In the genomic region with DNA sequence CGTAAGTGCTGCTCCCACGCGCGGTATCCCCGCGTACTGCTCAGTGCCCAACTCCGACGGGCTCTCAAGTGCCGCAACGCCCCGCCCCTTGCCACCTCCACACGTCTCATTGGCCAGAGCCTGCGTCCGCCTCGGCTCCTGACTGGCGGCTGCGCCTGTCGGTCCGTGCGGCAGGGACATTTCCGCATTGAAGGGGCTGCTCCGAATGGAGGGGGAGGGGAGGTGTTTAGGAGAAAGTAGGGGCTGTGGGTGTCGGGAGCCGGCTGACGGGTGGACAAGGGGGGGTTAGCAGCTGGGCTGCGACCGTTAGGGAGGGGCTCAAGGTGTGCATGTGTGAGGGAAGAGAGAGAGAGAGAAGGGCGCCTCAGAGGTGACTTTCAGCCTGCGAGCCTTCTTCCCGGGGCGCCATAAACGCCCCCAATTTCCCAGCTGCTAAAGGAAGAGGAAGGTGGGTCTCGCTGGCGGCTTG, we compare ENCODE assay signal across 1 cellular context.
TF ChIP-seq lines count a peak whose summit lies in the region.

No MANE protein-coding gene starts in this region.

TF ChIP-seq in H1, 55 proteins besides CTCF, POLR2A, EP300 and RAD21:
- TF ChIP-seq TEAD4 (IDR thresholded peaks at IDR 0.05; ENCODE audit: low read depth, low read length) = peak; percentile 75; the same call in 1 of the 2 replicates
- no peak for TF ChIP-seq POU5F1 (IDR thresholded peaks at IDR 0.05; ENCODE audit: low read depth, low read length)
- no peak for TF ChIP-seq JUND (IDR thresholded peaks at IDR 0.05; ENCODE audit: low read length)
- TF ChIP-seq RXRA (IDR thresholded peaks at IDR 0.05; ENCODE audit: insufficient read depth, low read depth, low read length) = no peak
- peak; percentile 92 for TF ChIP-seq TAF7 (optimal IDR thresholded peaks at IDR 0.05; ENCODE audit: borderline replicate concordance, low read depth, low read length)
- no peak for TF ChIP-seq EZH2 (IDR thresholded peaks at IDR 0.05; ENCODE audit: low read depth, low read length, severe bottlenecking)
- TF ChIP-seq CTBP2 (IDR thresholded peaks at IDR 0.05; ENCODE audit: borderline replicate concordance, insufficient read depth, insufficient read length, low read length) = no peak
- no peak for TF ChIP-seq RBBP5 (IDR thresholded peaks at IDR 0.05; ENCODE audit: borderline replicate concordance, low read depth, low read length)
- TF ChIP-seq CHD1 (IDR thresholded peaks at IDR 0.05; ENCODE audit: low read depth, low read length) = no peak
- peak; percentile 89 for TF ChIP-seq SAP30 (IDR thresholded peaks at IDR 0.05; ENCODE audit: insufficient read depth, insufficient replicate concordance, low read length)
- TF ChIP-seq, protein P1, sequence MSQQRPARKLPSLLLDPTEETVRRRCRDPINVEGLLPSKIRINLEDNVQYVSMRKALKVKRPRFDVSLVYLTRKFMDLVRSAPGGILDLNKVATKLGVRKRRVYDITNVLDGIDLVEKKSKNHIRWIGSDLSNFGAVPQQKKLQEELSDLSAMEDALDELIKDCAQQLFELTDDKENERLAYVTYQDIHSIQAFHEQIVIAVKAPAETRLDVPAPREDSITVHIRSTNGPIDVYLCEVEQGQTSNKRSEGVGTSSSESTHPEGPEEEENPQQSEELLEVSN (IDR thresholded peaks at IDR 0.05) = no peak
- no peak for TF ChIP-seq ASH2L (IDR thresholded peaks at IDR 0.05; ENCODE audit: low read length)
- TF ChIP-seq SUZ12 (IDR thresholded peaks at IDR 0.05; ENCODE audit: low read length) = no peak
- peak; percentile 98 for TF ChIP-seq SP1 (IDR thresholded peaks at IDR 0.05; ENCODE audit: low read depth, low read length)
- no peak for TF ChIP-seq SRF (IDR thresholded peaks at IDR 0.05; ENCODE audit: low read depth, low read length)
- no peak for TF ChIP-seq TCF12 (IDR thresholded peaks at IDR 0.05; ENCODE audit: low read depth, low read length)
- TF ChIP-seq KDM5A (IDR thresholded peaks at IDR 0.05; ENCODE audit: low read length) = no peak
- no peak for TF ChIP-seq CBX5 (IDR thresholded peaks at IDR 0.05; ENCODE audit: low read depth, low read length)
- TF ChIP-seq TBP (IDR thresholded peaks at IDR 0.05; ENCODE audit: low read depth, low read length) = peak; percentile 93
- TF ChIP-seq RFX5 (IDR thresholded peaks at IDR 0.05; ENCODE audit: borderline replicate concordance, low read depth, low read length) = no peak
- TF ChIP-seq, protein P2, sequence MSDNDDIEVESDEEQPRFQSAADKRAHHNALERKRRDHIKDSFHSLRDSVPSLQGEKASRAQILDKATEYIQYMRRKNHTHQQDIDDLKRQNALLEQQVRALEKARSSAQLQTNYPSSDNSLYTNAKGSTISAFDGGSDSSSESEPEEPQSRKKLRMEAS (IDR thresholded peaks at IDR 0.05) = peak; percentile 54; the same call in 1 of the 2 replicates
- TF ChIP-seq KDM4A (IDR thresholded peaks at IDR 0.05; ENCODE audit: low read depth, low read length, severe bottlenecking) = peak; percentile 10
- no peak for TF ChIP-seq CEBPB (IDR thresholded peaks at IDR 0.05; ENCODE audit: low read depth, low read length)
- TF ChIP-seq ATF2 (IDR thresholded peaks at IDR 0.05; ENCODE audit: low read length) = no peak
- TF ChIP-seq BRCA1 (IDR thresholded peaks at IDR 0.05; ENCODE audit: low read depth, low read length) = no peak
- no peak for TF ChIP-seq KDM1A (IDR thresholded peaks at IDR 0.05; ENCODE audit: borderline replicate concordance, low read length)
- TF ChIP-seq ZNF274 (IDR thresholded peaks at IDR 0.05; ENCODE audit: borderline replicate concordance, extremely low read depth, low read length) = no peak
- TF ChIP-seq BACH1 (IDR thresholded peaks at IDR 0.05; ENCODE audit: low read length) = no peak
- TF ChIP-seq NRF1 (IDR thresholded peaks at IDR 0.05; ENCODE audit: low read depth, low read length) = no peak
- peak; percentile 87 to 90; a peak in 3 of 4 replicates for TF ChIP-seq SIN3A (conservative IDR thresholded peaks at IDR 0.05 in 1 of 2, IDR thresholded peaks at IDR 0.05 in 1 of 2; ENCODE audit: low read depth in 1 of 2, low read length in 2 of 2)
- no peak; a peak in 1 of 4 replicates for TF ChIP-seq HDAC2 (IDR thresholded peaks at IDR 0.05; ENCODE audit: borderline replicate concordance in 1 of 2, low read depth in 2 of 2, low read length in 2 of 2)
- no peak for TF ChIP-seq JUN (IDR thresholded peaks at IDR 0.05; ENCODE audit: low read depth, low read length)
- no peak for TF ChIP-seq RNF2 (IDR thresholded peaks at IDR 0.05; ENCODE audit: borderline replicate concordance, low read depth, low read length, missing control alignments, poor library complexity, severe bottlenecking)
- TF ChIP-seq TAF1 (IDR thresholded peaks at IDR 0.05; ENCODE audit: low read depth, low read length) = peak; percentile 96
- no peak for TF ChIP-seq GABPA (IDR thresholded peaks at IDR 0.05; ENCODE audit: borderline replicate concordance, insufficient read depth, low read length)
- TF ChIP-seq YY1 (IDR thresholded peaks at IDR 0.05; ENCODE audit: low read depth, low read length) = no peak
- no peak for TF ChIP-seq HDAC6 (IDR thresholded peaks at IDR 0.05; ENCODE audit: low read depth, low read length)
- TF ChIP-seq NANOG (IDR thresholded peaks at IDR 0.05; ENCODE audit: insufficient read depth, low read depth, low read length, poor library complexity, severe bottlenecking) = no peak
- TF ChIP-seq GTF2F1 (IDR thresholded peaks at IDR 0.05; ENCODE audit: borderline replicate concordance, low read depth, low read length) = no peak
- TF ChIP-seq, protein P3, sequence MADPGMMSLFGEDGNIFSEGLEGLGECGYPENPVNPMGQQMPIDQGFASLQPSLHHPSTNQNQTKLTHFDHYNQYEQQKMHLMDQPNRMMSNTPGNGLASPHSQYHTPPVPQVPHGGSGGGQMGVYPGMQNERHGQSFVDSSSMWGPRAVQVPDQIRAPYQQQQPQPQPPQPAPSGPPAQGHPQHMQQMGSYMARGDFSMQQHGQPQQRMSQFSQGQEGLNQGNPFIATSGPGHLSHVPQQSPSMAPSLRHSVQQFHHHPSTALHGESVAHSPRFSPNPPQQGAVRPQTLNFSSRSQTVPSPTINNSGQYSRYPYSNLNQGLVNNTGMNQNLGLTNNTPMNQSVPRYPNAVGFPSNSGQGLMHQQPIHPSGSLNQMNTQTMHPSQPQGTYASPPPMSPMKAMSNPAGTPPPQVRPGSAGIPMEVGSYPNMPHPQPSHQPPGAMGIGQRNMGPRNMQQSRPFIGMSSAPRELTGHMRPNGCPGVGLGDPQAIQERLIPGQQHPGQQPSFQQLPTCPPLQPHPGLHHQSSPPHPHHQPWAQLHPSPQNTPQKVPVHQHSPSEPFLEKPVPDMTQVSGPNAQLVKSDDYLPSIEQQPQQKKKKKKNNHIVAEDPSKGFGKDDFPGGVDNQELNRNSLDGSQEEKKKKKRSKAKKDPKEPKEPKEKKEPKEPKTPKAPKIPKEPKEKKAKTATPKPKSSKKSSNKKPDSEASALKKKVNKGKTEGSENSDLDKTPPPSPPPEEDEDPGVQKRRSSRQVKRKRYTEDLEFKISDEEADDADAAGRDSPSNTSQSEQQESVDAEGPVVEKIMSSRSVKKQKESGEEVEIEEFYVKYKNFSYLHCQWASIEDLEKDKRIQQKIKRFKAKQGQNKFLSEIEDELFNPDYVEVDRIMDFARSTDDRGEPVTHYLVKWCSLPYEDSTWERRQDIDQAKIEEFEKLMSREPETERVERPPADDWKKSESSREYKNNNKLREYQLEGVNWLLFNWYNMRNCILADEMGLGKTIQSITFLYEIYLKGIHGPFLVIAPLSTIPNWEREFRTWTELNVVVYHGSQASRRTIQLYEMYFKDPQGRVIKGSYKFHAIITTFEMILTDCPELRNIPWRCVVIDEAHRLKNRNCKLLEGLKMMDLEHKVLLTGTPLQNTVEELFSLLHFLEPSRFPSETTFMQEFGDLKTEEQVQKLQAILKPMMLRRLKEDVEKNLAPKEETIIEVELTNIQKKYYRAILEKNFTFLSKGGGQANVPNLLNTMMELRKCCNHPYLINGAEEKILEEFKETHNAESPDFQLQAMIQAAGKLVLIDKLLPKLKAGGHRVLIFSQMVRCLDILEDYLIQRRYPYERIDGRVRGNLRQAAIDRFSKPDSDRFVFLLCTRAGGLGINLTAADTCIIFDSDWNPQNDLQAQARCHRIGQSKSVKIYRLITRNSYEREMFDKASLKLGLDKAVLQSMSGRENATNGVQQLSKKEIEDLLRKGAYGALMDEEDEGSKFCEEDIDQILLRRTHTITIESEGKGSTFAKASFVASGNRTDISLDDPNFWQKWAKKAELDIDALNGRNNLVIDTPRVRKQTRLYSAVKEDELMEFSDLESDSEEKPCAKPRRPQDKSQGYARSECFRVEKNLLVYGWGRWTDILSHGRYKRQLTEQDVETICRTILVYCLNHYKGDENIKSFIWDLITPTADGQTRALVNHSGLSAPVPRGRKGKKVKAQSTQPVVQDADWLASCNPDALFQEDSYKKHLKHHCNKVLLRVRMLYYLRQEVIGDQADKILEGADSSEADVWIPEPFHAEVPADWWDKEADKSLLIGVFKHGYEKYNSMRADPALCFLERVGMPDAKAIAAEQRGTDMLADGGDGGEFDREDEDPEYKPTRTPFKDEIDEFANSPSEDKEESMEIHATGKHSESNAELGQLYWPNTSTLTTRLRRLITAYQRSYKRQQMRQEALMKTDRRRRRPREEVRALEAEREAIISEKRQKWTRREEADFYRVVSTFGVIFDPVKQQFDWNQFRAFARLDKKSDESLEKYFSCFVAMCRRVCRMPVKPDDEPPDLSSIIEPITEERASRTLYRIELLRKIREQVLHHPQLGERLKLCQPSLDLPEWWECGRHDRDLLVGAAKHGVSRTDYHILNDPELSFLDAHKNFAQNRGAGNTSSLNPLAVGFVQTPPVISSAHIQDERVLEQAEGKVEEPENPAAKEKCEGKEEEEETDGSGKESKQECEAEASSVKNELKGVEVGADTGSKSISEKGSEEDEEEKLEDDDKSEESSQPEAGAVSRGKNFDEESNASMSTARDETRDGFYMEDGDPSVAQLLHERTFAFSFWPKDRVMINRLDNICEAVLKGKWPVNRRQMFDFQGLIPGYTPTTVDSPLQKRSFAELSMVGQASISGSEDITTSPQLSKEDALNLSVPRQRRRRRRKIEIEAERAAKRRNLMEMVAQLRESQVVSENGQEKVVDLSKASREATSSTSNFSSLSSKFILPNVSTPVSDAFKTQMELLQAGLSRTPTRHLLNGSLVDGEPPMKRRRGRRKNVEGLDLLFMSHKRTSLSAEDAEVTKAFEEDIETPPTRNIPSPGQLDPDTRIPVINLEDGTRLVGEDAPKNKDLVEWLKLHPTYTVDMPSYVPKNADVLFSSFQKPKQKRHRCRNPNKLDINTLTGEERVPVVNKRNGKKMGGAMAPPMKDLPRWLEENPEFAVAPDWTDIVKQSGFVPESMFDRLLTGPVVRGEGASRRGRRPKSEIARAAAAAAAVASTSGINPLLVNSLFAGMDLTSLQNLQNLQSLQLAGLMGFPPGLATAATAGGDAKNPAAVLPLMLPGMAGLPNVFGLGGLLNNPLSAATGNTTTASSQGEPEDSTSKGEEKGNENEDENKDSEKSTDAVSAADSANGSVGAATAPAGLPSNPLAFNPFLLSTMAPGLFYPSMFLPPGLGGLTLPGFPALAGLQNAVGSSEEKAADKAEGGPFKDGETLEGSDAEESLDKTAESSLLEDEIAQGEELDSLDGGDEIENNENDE (IDR thresholded peaks at IDR 0.05; ENCODE audit: insufficient replicate concordance, low read length) = no peak
- no peak for TF ChIP-seq SIX5 (IDR thresholded peaks at IDR 0.05; ENCODE audit: low read depth, low read length)
- TF ChIP-seq, protein P4, sequence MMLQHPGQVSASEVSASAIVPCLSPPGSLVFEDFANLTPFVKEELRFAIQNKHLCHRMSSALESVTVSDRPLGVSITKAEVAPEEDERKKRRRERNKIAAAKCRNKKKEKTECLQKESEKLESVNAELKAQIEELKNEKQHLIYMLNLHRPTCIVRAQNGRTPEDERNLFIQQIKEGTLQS (IDR thresholded peaks at IDR 0.05; ENCODE audit: insufficient read depth, low read depth, low read length) = no peak
- no peak for TF ChIP-seq CBX8 (IDR thresholded peaks at IDR 0.05; ENCODE audit: borderline replicate concordance, low read depth, low read length)
- TF ChIP-seq, protein P5, sequence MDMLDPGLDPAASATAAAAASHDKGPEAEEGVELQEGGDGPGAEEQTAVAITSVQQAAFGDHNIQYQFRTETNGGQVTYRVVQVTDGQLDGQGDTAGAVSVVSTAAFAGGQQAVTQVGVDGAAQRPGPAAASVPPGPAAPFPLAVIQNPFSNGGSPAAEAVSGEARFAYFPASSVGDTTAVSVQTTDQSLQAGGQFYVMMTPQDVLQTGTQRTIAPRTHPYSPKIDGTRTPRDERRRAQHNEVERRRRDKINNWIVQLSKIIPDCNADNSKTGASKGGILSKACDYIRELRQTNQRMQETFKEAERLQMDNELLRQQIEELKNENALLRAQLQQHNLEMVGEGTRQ (IDR thresholded peaks at IDR 0.05; ENCODE audit: low read length) = no peak
- TF ChIP-seq POLR2AphosphoS5 (IDR thresholded peaks at IDR 0.05; ENCODE audit: low read depth, low read length) = peak; percentile 99
- TF ChIP-seq FOSL1 (IDR thresholded peaks at IDR 0.05; ENCODE audit: insufficient read depth, low read depth, low read length) = no peak
- peak; percentile 94 for TF ChIP-seq CHD2 (IDR thresholded peaks at IDR 0.05; ENCODE audit: low read length)
- TF ChIP-seq BCL11A (IDR thresholded peaks at IDR 0.05; ENCODE audit: low read depth in 2 of 2, low read length in 2 of 2) = no peak
- TF ChIP-seq CREB1 (IDR thresholded peaks at IDR 0.05) = peak; percentile 50
- peak; percentile 89 for TF ChIP-seq SP2 (IDR thresholded peaks at IDR 0.05; ENCODE audit: low read length)
- peak; percentile 75; the same call in 1 of the 2 replicates for TF ChIP-seq SP4 (IDR thresholded peaks at IDR 0.05; ENCODE audit: low read length)
- TF ChIP-seq MAFK (IDR thresholded peaks at IDR 0.05; ENCODE audit: low read depth, low read length) = no peak
- no peak for TF ChIP-seq EGR1 (IDR thresholded peaks at IDR 0.05; ENCODE audit: borderline replicate concordance, low read depth, low read length)
- no peak for TF ChIP-seq SIRT6 (IDR thresholded peaks at IDR 0.05; ENCODE audit: low read length)
- 0 out of 2 replicates have a peak, but pooled peaks have one; percentile 0 for TF ChIP-seq PHF8 (conservative IDR thresholded peaks at IDR 0.05; ENCODE audit: low read depth, low read length)
